ENCODE assay signal across 22 cellular contexts in genomic region chr11:120473486-120473885, GRCh38. TPM values are rescaled to one million over a fixed set of nuclear protein-coding genes. Genes with fewer than 3 reads are reported as not detected.
A peak's percentile ranks its signal among the peaks of the same experiment; 100 is the strongest.
DNase-seq lines count a peak whose midpoint lies in the region; ATAC-seq, FAIRE-seq and TF ChIP-seq lines count a peak whose summit lies in the region.
"Had no signal": no experiment of that assay in that cellular context is flagged by ENCODE, and none has a peak within 500 bp of the region (broad histone marks: within the 10 kb centered on the region; RNA-seq: fewer than 3 reads in every experiment).

No MANE protein-coding gene starts in this region.

- no peaks in the 10 kb centered on the region for H3K27me3 ChIP-seq in IMR-90 (ENCODE audit: control insufficient read depth, insufficient read depth, low read length)
- H3K27me3 ChIP-seq: BE2C; BLaER1 treated with 17β-estradiol and CSF1 and Interleukin-3, amounts not matched to agents 10 nM and 100 nM had no signal

- H3K4me2 ChIP-seq in IMR-90 (ENCODE audit: low read depth, low read length): no peak overlapping the region
- H3K4me2 ChIP-seq: BLaER1 treated with 17β-estradiol and CSF1 and Interleukin-3, amounts not matched to agents 10 nM and 100 nM had no signal

- intact Hi-C loops in Right ventricle myocardium superior (cut with DNase I): no loop called here
- intact Hi-C loops in Right ventricle myocardium inferior (cut with DNase I): no loop called here
- intact Hi-C loops in IMR-90 (cut with micrococcal nuclease): loop anchor here (5.0 kb wide), 1 partner anchor 41 kb away; no protein-coding TSS in a partner anchor
- intact Hi-C loops in activated T-helper 1 cell treated with anti-CD3 and anti-CD28 coated beads, Interleukin-12 subunit alpha, Interleukin-12 subunit beta, Interleukin-2, Interleukin-4 antibody, amounts not matched to agents 30 ng/mL and 10 ng/mL and 1 ng/mL, durations not matched to agents 14 hours and 24 hours and 36 hours (cut with micrococcal nuclease): no loop called here

- no peak overlapping the region for H4K8ac ChIP-seq in IMR-90 (ENCODE audit: low read depth in 2 of 2, low read length in 2 of 2)

- 0 out of 2 replicates have a peak overlapping the region, but pooled peaks have one; percentile 7 for H3K14ac ChIP-seq in IMR-90 (replicated peaks; ENCODE audit: low read depth, low read length)

- BruUV-seq in IMR-90 (replicated peaks; lab: Mats Ljungman, UMichigan): no TSS peak

- no peaks in the 10 kb centered on the region for H3K9me3 ChIP-seq in IMR-90 (ENCODE audit: control insufficient read depth, insufficient read depth, low read length)
- H3K9me3 ChIP-seq: BE2C; BLaER1 treated with 17β-estradiol and CSF1 and Interleukin-3, amounts not matched to agents 10 nM and 100 nM had no signal

- no peak for TF ChIP-seq CTCF in IMR-90 (conservative IDR thresholded peaks at IDR 0.05; ENCODE audit: low read depth, low read length)

- CTCF ChIA-PET in IMR-90 (lab: Yijun Ruan, JAX): no interaction called here

- no peak overlapping the region for H3K27ac Mint-ChIP-seq in activated T-helper 1 cell treated with anti-CD3 and anti-CD28 coated beads, Interleukin-12 subunit alpha, Interleukin-12 subunit beta, Interleukin-2, Interleukin-4 antibody, amounts not matched to agents 30 ng/mL and 10 ng/mL and 1 ng/mL, durations not matched to agents 14 hours and 24 hours and 36 hours
- H3K27ac Mint-ChIP-seq: CD14-positive monocyte; CD4-positive, alpha-beta T cell; CD8-positive, alpha-beta memory T cell had no signal

- H2AK5ac ChIP-seq in IMR-90 (ENCODE audit: low read depth, low read length): no peak overlapping the region

- H3K4me3 Mint-ChIP-seq in activated T-helper 1 cell treated with anti-CD3 and anti-CD28 coated beads, Interleukin-12 subunit alpha, Interleukin-12 subunit beta, Interleukin-2, Interleukin-4 antibody, amounts not matched to agents 30 ng/mL and 10 ng/mL and 1 ng/mL, durations not matched to agents 14 hours and 24 hours and 36 hours: no peak overlapping the region
- H3K4me3 Mint-ChIP-seq: CD14-positive monocyte; CD4-positive, alpha-beta T cell; CD8-positive, alpha-beta memory T cell had no signal

- H3K9me3 Mint-ChIP-seq in activated T-helper 1 cell treated with anti-CD3 and anti-CD28 coated beads, Interleukin-12 subunit alpha, Interleukin-12 subunit beta, Interleukin-2, Interleukin-4 antibody, amounts not matched to agents 30 ng/mL and 10 ng/mL and 1 ng/mL, durations not matched to agents 14 hours and 24 hours and 36 hours: no peaks in the 10 kb centered on the region
- H3K9me3 Mint-ChIP-seq: CD14-positive monocyte; CD4-positive, alpha-beta T cell; CD8-positive, alpha-beta memory T cell had no signal

- H3K9me1 ChIP-seq in IMR-90 (ENCODE audit: insufficient read depth, low read length): peaks cover 3% of the 10 kb centered on the region; the same call in 1 of the 2 replicates

- no peak overlapping the region for H3K9ac ChIP-seq in IMR-90 (ENCODE audit: low read depth, low read length)
- H3K9ac ChIP-seq: BLaER1 treated with 17β-estradiol and CSF1 and Interleukin-3, amounts not matched to agents 10 nM and 100 nM; GM23248 had no signal

- DNase-seq in Right ventricle myocardium superior (no peak), Right ventricle myocardium inferior (ENCODE audit: missing footprints) (no peak), IMR-90 (no peak), NCI-H526 (lab: John Stamatoyannopoulos, UW) (no peak)
- DNase-seq in activated T-helper 1 cell treated with anti-CD3 and anti-CD28 coated beads, Interleukin-12 subunit alpha, Interleukin-12 subunit beta, Interleukin-2, Interleukin-4 antibody, amounts not matched to agents 30 ng/mL and 10 ng/mL and 1 ng/mL, durations not matched to agents 14 hours and 24 hours and 36 hours (ENCODE audit: low spot score): no peak
- DNase-seq: BE2C; CD4-positive, alpha-beta T cell; CD8-positive, alpha-beta memory T cell; DMS 273 treated with DMSO at 0.1 percent for 48 hours; DMS79; GF-D8; GM23248; H7; HCEC 1CT had no signal

- H3K4me1 ChIP-seq in IMR-90 (ENCODE audit: control insufficient read depth, insufficient read depth, low read length): peaks cover 7% of the 10 kb centered on the region; the same call in 1 of the 2 replicates
- H3K4me1 ChIP-seq: BE2C; BLaER1 treated with 17β-estradiol and CSF1 and Interleukin-3, amounts not matched to agents 10 nM and 100 nM had no signal

- 0 out of 2 replicates have a peak overlapping the region, but pooled peaks have one; percentile 14 for H2BK120ac ChIP-seq in IMR-90 (ENCODE audit: low read depth, low read length)

- peaks cover 9% of the 10 kb centered on the region for H3K36me3 Mint-ChIP-seq in activated T-helper 1 cell treated with anti-CD3 and anti-CD28 coated beads, Interleukin-12 subunit alpha, Interleukin-12 subunit beta, Interleukin-2, Interleukin-4 antibody, amounts not matched to agents 30 ng/mL and 10 ng/mL and 1 ng/mL, durations not matched to agents 14 hours and 24 hours and 36 hours (ENCODE audit: low read depth)
- H3K36me3 Mint-ChIP-seq: CD14-positive monocyte had no signal

- no peak overlapping the region for H3K27ac ChIP-seq in IMR-90 (ENCODE audit: insufficient read depth, low read length)
- H3K27ac ChIP-seq: 22Rv1; BLaER1 treated with 17β-estradiol and CSF1 and Interleukin-3, amounts not matched to agents 10 nM and 100 nM; GM23248 had no signal

- no peaks in the 10 kb centered on the region for H3K27me3 Mint-ChIP-seq in activated T-helper 1 cell treated with anti-CD3 and anti-CD28 coated beads, Interleukin-12 subunit alpha, Interleukin-12 subunit beta, Interleukin-2, Interleukin-4 antibody, amounts not matched to agents 30 ng/mL and 10 ng/mL and 1 ng/mL, durations not matched to agents 14 hours and 24 hours and 36 hours (ENCODE audit: insufficient read depth)
- H3K27me3 Mint-ChIP-seq: CD4-positive, alpha-beta T cell; CD8-positive, alpha-beta memory T cell had no signal

- peak overlapping the region; percentile 24; the same call in 1 of the 2 replicates for H3K18ac ChIP-seq in IMR-90 (ENCODE audit: low read depth, low read length)

- ATAC-seq in Right ventricle myocardium superior (ENCODE audit: poor library complexity) (peak; percentile 36), Right ventricle myocardium inferior (no peak), IMR-90 (ENCODE audit: low read depth) (no peak)

- H2BK5ac ChIP-seq in IMR-90 (ENCODE audit: low read depth, low read length, poor library complexity, severe bottlenecking): peak overlapping the region; percentile 17

- no peak overlapping the region for H4K91ac ChIP-seq in IMR-90 (ENCODE audit: insufficient read depth, low read depth, low read length)

- no peak overlapping the region for H2BK15ac ChIP-seq in IMR-90 (ENCODE audit: low read depth, low read length)

- no peak overlapping the region for H3K56ac ChIP-seq in IMR-90 (ENCODE audit: extremely low read depth, insufficient read depth, low read length)

- H3K4me1 Mint-ChIP-seq in activated T-helper 1 cell treated with anti-CD3 and anti-CD28 coated beads, Interleukin-12 subunit alpha, Interleukin-12 subunit beta, Interleukin-2, Interleukin-4 antibody, amounts not matched to agents 30 ng/mL and 10 ng/mL and 1 ng/mL, durations not matched to agents 14 hours and 24 hours and 36 hours (ENCODE audit: low read depth): peaks cover 3% of the 10 kb centered on the region
- H3K4me1 Mint-ChIP-seq: CD14-positive monocyte; CD8-positive, alpha-beta memory T cell had no signal

- H3K79me1 ChIP-seq in IMR-90 (ENCODE audit: low read depth in 1 of 2, low read length in 2 of 2): peaks cover 9 to 12% of the 10 kb centered on the region in 2 experiments; a peak in 3 of 4 replicates

- peaks cover 42% of the 10 kb centered on the region for H3K36me3 ChIP-seq in IMR-90 (ENCODE audit: control insufficient read depth, insufficient read depth, low read length)

- H3K4me3 ChIP-seq in IMR-90 (ENCODE audit: insufficient read depth, low read depth, low read length): no peak overlapping the region
- H3K4me3 ChIP-seq: BLaER1 treated with 17β-estradiol and CSF1 and Interleukin-3, amounts not matched to agents 10 nM and 100 nM; GM23248 had no signal

- dilution Hi-C loops in IMR-90 (cut with HindIII; ENCODE audit: low sequenced_read_pairs, unreplicated experiment): no loop called here

- no peak overlapping the region for H2AK9ac ChIP-seq in IMR-90 (replicated peaks; ENCODE audit: low read depth, low read length, poor library complexity)

- POLR2A ChIA-PET in IMR-90 (lab: Charles Lee; ENCODE audit: unreplicated experiment): no interaction called here

- no peak for TF ChIP-seq POLR2A in IMR-90 (IDR thresholded peaks at IDR 0.05; ENCODE audit: low read depth, low read length)

- WGBS in IMR-90 (ENCODE audit: extremely low coverage in 2 of 2, insufficient read length in 1 of 2), 2 experiments: no CpG with 5 or more reads among the region's 3 CpGs

- H4K5ac ChIP-seq in IMR-90 (ENCODE audit: low read depth, low read length): no peak overlapping the region; the same call in 1 of the 2 replicates

- no peak overlapping the region for H2AFZ ChIP-seq in IMR-90 (replicated peaks; ENCODE audit: low read length, poor library complexity)
- H2AFZ ChIP-seq: GM23248 had no signal

- H3K4ac ChIP-seq in IMR-90 (ENCODE audit: low read depth, low read length): no peak overlapping the region

- H2BK20ac ChIP-seq in IMR-90 (ENCODE audit: low read depth, low read length): no peak overlapping the region

- in situ Hi-C loops in IMR-90 (cut with MboI; ENCODE audit: low sequenced_read_pairs): no loop called here

- TF ChIP-seq RAD21 in IMR-90 (IDR thresholded peaks at IDR 0.05; ENCODE audit: low read length): no peak

- H4K20me1 ChIP-seq in IMR-90 (ENCODE audit: insufficient read depth, low read length): no peaks in the 10 kb centered on the region
- H4K20me1 ChIP-seq: BLaER1 treated with 17β-estradiol and CSF1 and Interleukin-3, amounts not matched to agents 10 nM and 100 nM had no signal

- peak; percentile 56 for FAIRE-seq in islet of Langerhans (lab: Jason Lieb, UNC)
- FAIRE-seq: A204.1, D721Med, GM12891, H1 had no signal

- no peak overlapping the region for H3K23ac ChIP-seq in IMR-90 (ENCODE audit: low read depth, low read length)

TF ChIP-seq in IMR-90, 13 proteins besides CTCF, POLR2A, EP300 and RAD21 (continues in another document):
- TF ChIP-seq MAFK (IDR thresholded peaks at IDR 0.05; ENCODE audit: low read depth, low read length) (no peak), FOS (IDR thresholded peaks at IDR 0.05; ENCODE audit: low read depth, low read length) (no peak), MXI1 (IDR thresholded peaks at IDR 0.05; ENCODE audit: borderline replicate concordance, low read depth, low read length) (no peak)

RNA-seq across cellular contexts. Expression of gene GRIK4, which starts 38.1 kb away (rescaled TPM):
- total RNA-seq in Right ventricle myocardium superior (0.11 TPM), Right ventricle myocardium inferior (not detected), IMR-90 (2012; rRNA removed) (under 0.01 and 0.18 TPM in 2 replicates)
- 0.29 and 0.38 TPM in 2 replicates for polyA plus RNA-seq in IMR-90 (2012; rRNA removed)
- polyA plus RNA-seq in IMR-90 (2012; cell fraction: cytosol; rRNA removed): 0.25 and 0.36 TPM in 2 replicates
- 0.39 and 0.41 TPM in 2 replicates for polyA plus RNA-seq in IMR-90 (2012; cell fraction: nucleus; rRNA removed; ENCODE audit: low replicate concordance)
- total RNA-seq in activated T-helper 1 cell treated with anti-CD3 and anti-CD28 coated beads, Interleukin-12 subunit alpha, Interleukin-12 subunit beta, Interleukin-2, Interleukin-4 antibody, amounts not matched to agents 30 ng/mL and 10 ng/mL and 1 ng/mL, durations not matched to agents 14 hours and 24 hours and 36 hours: 0.16 TPM in 1 of 2 replicates, not detected in the other
- total RNA-seq: CD4-positive, alpha-beta T cell; GM23248 had no signal
- polyA plus RNA-seq: CD14-positive monocyte; CD8-positive, alpha-beta memory T cell; GM23248 had no signal
